26 cellular contexts compared by ENCODE assay signal in the genomic region with DNA sequence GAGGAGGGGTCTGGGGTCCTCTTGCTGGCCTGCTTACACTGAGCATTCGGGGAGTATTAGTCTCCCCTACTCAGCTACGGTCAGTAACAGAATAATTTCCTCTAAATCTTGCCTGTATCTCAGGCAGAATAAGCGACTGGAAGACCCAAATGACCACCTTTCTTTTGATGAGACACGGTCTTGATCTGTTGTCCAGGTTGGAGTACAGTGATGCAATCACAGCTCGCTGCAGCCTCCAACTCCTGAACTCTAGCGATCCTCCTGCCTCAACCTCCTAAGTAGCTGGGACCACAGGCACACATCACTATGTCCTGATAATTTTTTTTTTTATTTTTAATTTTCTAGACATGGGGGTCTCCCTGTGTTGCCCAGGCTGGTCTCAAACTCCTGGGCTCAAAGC. TPM values are rescaled to one million over a fixed set of nuclear protein-coding genes. Genes with fewer than 3 reads are reported as not detected.
DNase-seq lines count a peak whose midpoint lies in the region; ATAC-seq, FAIRE-seq and TF ChIP-seq lines count a peak whose summit lies in the region.
"Had no signal": no experiment of that assay in that cellular context is flagged by ENCODE, and none has a peak within 500 bp of the region (broad histone marks: within the 10 kb centered on the region; RNA-seq: fewer than 3 reads in every experiment).

No MANE protein-coding gene starts in this region.

- H3K36me3 ChIP-seq in CD8-positive, alpha-beta memory T cell (ENCODE audit: insufficient read depth, low read length): no peaks in the 10 kb centered on the region
- H3K36me3 ChIP-seq in osteoblast (ENCODE audit: insufficient read depth, low read length): no peaks in the 10 kb centered on the region
- H3K36me3 ChIP-seq in upper lobe of left lung: no peaks in the 10 kb centered on the region
- H3K36me3 ChIP-seq: BE2C had no signal

- H3K4me3 ChIP-seq in CD8-positive, alpha-beta memory T cell (ENCODE audit: low read length): no peak overlapping the region
- no peak overlapping the region for H3K4me3 ChIP-seq in osteoblast (ENCODE audit: insufficient read depth, low read length)
- H3K4me3 ChIP-seq in upper lobe of left lung: no peak overlapping the region
- H3K4me3 ChIP-seq: GM23248, PC-9 had no signal

- H3K27ac ChIP-seq in CD8-positive, alpha-beta memory T cell (ENCODE audit: low read depth, low read length): peak overlapping the region; percentile 1
- no peak overlapping the region for H3K27ac ChIP-seq in osteoblast (ENCODE audit: low read depth, low read length)
- H3K27ac ChIP-seq in upper lobe of left lung: peak overlapping the region; percentile 40 to 76 (median 59)
- H3K27ac ChIP-seq: GM23248, PC-9 had no signal

- peaks cover 5 to 21% of the 10 kb centered on the region in 2 donors for H3K27me3 Mint-ChIP-seq in CD8-positive, alpha-beta memory T cell
- peaks cover 38% of the 10 kb centered on the region for H3K27me3 Mint-ChIP-seq in dendritic cell treated with granulocyte-macrophage colony-stimulating factor and Interleukin-4, amounts not matched to agents 40 ng/mL and 50 ng/mL, for 4 days
- peaks cover 12% of the 10 kb centered on the region for H3K27me3 Mint-ChIP-seq in activated T-helper 1 cell treated with anti-CD3 and anti-CD28 coated beads, Interleukin-12 subunit alpha, Interleukin-12 subunit beta, Interleukin-2, Interleukin-4 antibody, amounts not matched to agents 30 ng/mL and 10 ng/mL and 1 ng/mL, durations not matched to agents 14 hours and 24 hours and 36 hours (ENCODE audit: insufficient read depth)

- TF ChIP-seq POLR2A in upper lobe of left lung (IDR thresholded peaks at IDR 0.05) (no peak), H54 (IDR thresholded peaks at IDR 0.05; ENCODE audit: low read depth, low read length) (no peak)

- H3K9me3 ChIP-seq in CD8-positive, alpha-beta memory T cell (ENCODE audit: low read length): no peaks in the 10 kb centered on the region
- no peaks in the 10 kb centered on the region for H3K9me3 ChIP-seq in osteoblast (ENCODE audit: low read depth, low read length)
- no peaks in the 10 kb centered on the region for H3K9me3 ChIP-seq in upper lobe of left lung
- H3K9me3 ChIP-seq: BE2C, Caco-2 had no signal

- no peaks in the 10 kb centered on the region for H3K27me3 ChIP-seq in CD8-positive, alpha-beta memory T cell (ENCODE audit: insufficient read depth, low read length, poor library complexity, severe bottlenecking)
- H3K27me3 ChIP-seq in osteoblast (ENCODE audit: insufficient read depth, low read length): peaks cover 10% of the 10 kb centered on the region
- H3K27me3 ChIP-seq in upper lobe of left lung: no peaks in the 10 kb centered on the region

- H3K4me1 Mint-ChIP-seq in CD8-positive, alpha-beta memory T cell: no peaks in the 10 kb centered on the region
- H3K4me1 Mint-ChIP-seq in dendritic cell treated with granulocyte-macrophage colony-stimulating factor and Interleukin-4, amounts not matched to agents 40 ng/mL and 50 ng/mL, for 4 days (ENCODE audit: low read depth): peaks cover 54% of the 10 kb centered on the region
- H3K4me1 Mint-ChIP-seq in activated T-helper 1 cell treated with anti-CD3 and anti-CD28 coated beads, Interleukin-12 subunit alpha, Interleukin-12 subunit beta, Interleukin-2, Interleukin-4 antibody, amounts not matched to agents 30 ng/mL and 10 ng/mL and 1 ng/mL, durations not matched to agents 14 hours and 24 hours and 36 hours (ENCODE audit: low read depth): no peaks in the 10 kb centered on the region

- intact Hi-C loops in dendritic cell treated with granulocyte-macrophage colony-stimulating factor and Interleukin-4, amounts not matched to agents 40 ng/mL and 50 ng/mL, for 4 days (cut with micrococcal nuclease): loop anchor here (5.0 to 10.0 kb wide), 2 partner anchors 48 to 81 kb away; a partner anchor contains a TSS
- intact Hi-C loops in activated T-helper 1 cell treated with anti-CD3 and anti-CD28 coated beads, Interleukin-12 subunit alpha, Interleukin-12 subunit beta, Interleukin-2, Interleukin-4 antibody, amounts not matched to agents 30 ng/mL and 10 ng/mL and 1 ng/mL, durations not matched to agents 14 hours and 24 hours and 36 hours (cut with micrococcal nuclease): no loop called here

- H3K4me1 ChIP-seq in CD8-positive, alpha-beta memory T cell (ENCODE audit: insufficient read depth, low read length): no peaks in the 10 kb centered on the region
- H3K4me1 ChIP-seq in osteoblast (ENCODE audit: insufficient read depth, low read length) (peaks cover 4% of the 10 kb centered on the region), upper lobe of left lung (peaks cover 0 to 7% (median 4%) of the 10 kb centered on the region in 4 donors)
- H3K4me1 ChIP-seq: BE2C, Caco-2 had no signal

- DNase-seq in CD8-positive, alpha-beta memory T cell: no peak
- peak; percentile 83 for DNase-seq in osteoblast (ENCODE audit: insufficient read length, low spot score, missing footprints)
- no peak for DNase-seq in upper lobe of left lung
- no peak for DNase-seq in activated T-helper 1 cell treated with anti-CD3 and anti-CD28 coated beads, Interleukin-12 subunit alpha, Interleukin-12 subunit beta, Interleukin-2, Interleukin-4 antibody, amounts not matched to agents 30 ng/mL and 10 ng/mL and 1 ng/mL, durations not matched to agents 14 hours and 24 hours and 36 hours (ENCODE audit: low spot score)
- DNase-seq in SIG-M5 (lab: John Stamatoyannopoulos, UW): no peak
- DNase-seq in H54 (ENCODE audit: insufficient read length, low spot score): no peak
- DNase-seq: BE2C; Caco-2; CD4-positive, CD25-positive, alpha-beta regulatory T cell; DMS 273 treated with DMSO at 0.1 percent for 48 hours; DMS79 treated with DMSO at 0.1 percent for 48 hours; GM23248; HCEC 1CT; NCI-H1105; NCI-H146; NCI-H2029; NCI-H226; NCI-H510A treated with DMSO at 0.1 percent for 48 hours; NCI-H748 treated with DMSO at 0.1 percent for 48 hours; PC-9; RPMI8226; SHP77 treated with DMSO at 0.1 percent for 48 hours had no signal

- H3K79me2 ChIP-seq in osteoblast (ENCODE audit: insufficient read depth, low read length): no peaks in the 10 kb centered on the region

- H4K20me1 ChIP-seq in osteoblast (ENCODE audit: insufficient read depth, low read length): no peaks in the 10 kb centered on the region

- no peak overlapping the region for H3K4me3 Mint-ChIP-seq in CD8-positive, alpha-beta memory T cell
- peak overlapping the region; percentile 43 for H3K4me3 Mint-ChIP-seq in dendritic cell treated with granulocyte-macrophage colony-stimulating factor and Interleukin-4, amounts not matched to agents 40 ng/mL and 50 ng/mL, for 4 days
- no peak overlapping the region for H3K4me3 Mint-ChIP-seq in activated T-helper 1 cell treated with anti-CD3 and anti-CD28 coated beads, Interleukin-12 subunit alpha, Interleukin-12 subunit beta, Interleukin-2, Interleukin-4 antibody, amounts not matched to agents 30 ng/mL and 10 ng/mL and 1 ng/mL, durations not matched to agents 14 hours and 24 hours and 36 hours
- H3K4me3 Mint-ChIP-seq: CD4-positive, CD25-positive, alpha-beta regulatory T cell had no signal

- no peak for ATAC-seq in upper lobe of left lung (ENCODE audit: low FRiP score in 2 of 2)
- ATAC-seq: SK-N-SH treated with all-trans-retinoic acid at 6 μM for 48 hours had no signal

- H3K9me3 Mint-ChIP-seq in CD8-positive, alpha-beta memory T cell: no peaks in the 10 kb centered on the region
- no peaks in the 10 kb centered on the region for H3K9me3 Mint-ChIP-seq in dendritic cell treated with granulocyte-macrophage colony-stimulating factor and Interleukin-4, amounts not matched to agents 40 ng/mL and 50 ng/mL, for 4 days
- H3K9me3 Mint-ChIP-seq in activated T-helper 1 cell treated with anti-CD3 and anti-CD28 coated beads, Interleukin-12 subunit alpha, Interleukin-12 subunit beta, Interleukin-2, Interleukin-4 antibody, amounts not matched to agents 30 ng/mL and 10 ng/mL and 1 ng/mL, durations not matched to agents 14 hours and 24 hours and 36 hours: no peaks in the 10 kb centered on the region
- H3K9me3 Mint-ChIP-seq: CD4-positive, CD25-positive, alpha-beta regulatory T cell had no signal

- no peak for TF ChIP-seq EP300 in upper lobe of left lung (IDR thresholded peaks at IDR 0.05)

- H3K27ac Mint-ChIP-seq in CD8-positive, alpha-beta memory T cell: no peak overlapping the region
- H3K27ac Mint-ChIP-seq in dendritic cell treated with granulocyte-macrophage colony-stimulating factor and Interleukin-4, amounts not matched to agents 40 ng/mL and 50 ng/mL, for 4 days: peak overlapping the region; percentile 82
- no peak overlapping the region for H3K27ac Mint-ChIP-seq in activated T-helper 1 cell treated with anti-CD3 and anti-CD28 coated beads, Interleukin-12 subunit alpha, Interleukin-12 subunit beta, Interleukin-2, Interleukin-4 antibody, amounts not matched to agents 30 ng/mL and 10 ng/mL and 1 ng/mL, durations not matched to agents 14 hours and 24 hours and 36 hours
- H3K27ac Mint-ChIP-seq: CD4-positive, CD25-positive, alpha-beta regulatory T cell had no signal

- no peaks in the 10 kb centered on the region for H3K36me3 Mint-ChIP-seq in CD8-positive, alpha-beta memory T cell
- no peaks in the 10 kb centered on the region for H3K36me3 Mint-ChIP-seq in dendritic cell treated with granulocyte-macrophage colony-stimulating factor and Interleukin-4, amounts not matched to agents 40 ng/mL and 50 ng/mL, for 4 days (ENCODE audit: low read depth)
- H3K36me3 Mint-ChIP-seq in activated T-helper 1 cell treated with anti-CD3 and anti-CD28 coated beads, Interleukin-12 subunit alpha, Interleukin-12 subunit beta, Interleukin-2, Interleukin-4 antibody, amounts not matched to agents 30 ng/mL and 10 ng/mL and 1 ng/mL, durations not matched to agents 14 hours and 24 hours and 36 hours (ENCODE audit: low read depth): no peaks in the 10 kb centered on the region
- H3K36me3 Mint-ChIP-seq: CD4-positive, CD25-positive, alpha-beta regulatory T cell had no signal

- CTCF ChIA-PET in CD8-positive, alpha-beta memory T cell (lab: Charles Lee): no interaction called here

- FAIRE-seq in H54 (lab: Jason Lieb, UNC): no peak

- TF ChIP-seq CTCF in osteoblast (IDR thresholded peaks at IDR 0.05; ENCODE audit: extremely low read depth, low read depth, low read length) (no peak), upper lobe of left lung (IDR thresholded peaks at IDR 0.05) (no peak)

- H3K4me2 ChIP-seq in osteoblast (ENCODE audit: insufficient read depth, low read length): no peak overlapping the region
- H3K4me2 ChIP-seq: PC-9 had no signal

- 85 to 89% methylated on average over 6 of the region's 6 CpGs for WGBS in upper lobe of left lung, 2 donors

- H2AFZ ChIP-seq in osteoblast (ENCODE audit: low read length): no peak overlapping the region
- H2AFZ ChIP-seq: GM23248, PC-9 had no signal

- POLR2A ChIA-PET in CD8-positive, alpha-beta memory T cell (lab: Charles Lee): no interaction called here

RNA-seq across cellular contexts. Expression of a gene that starts 17.2 kb away (rescaled TPM):
- not detected for total RNA-seq in CD8-positive, alpha-beta memory T cell
- polyA plus RNA-seq in CD8-positive, alpha-beta memory T cell: not detected
- not detected in 2 replicates for total RNA-seq in osteoblast
- total RNA-seq in upper lobe of left lung: 1 to 10 TPM in 4 of 6 donors, not detected in 2; 1.4 to 7.6 (median 2.7) TPM
- total RNA-seq in activated T-helper 1 cell treated with anti-CD3 and anti-CD28 coated beads, Interleukin-12 subunit alpha, Interleukin-12 subunit beta, Interleukin-2, Interleukin-4 antibody, amounts not matched to agents 30 ng/mL and 10 ng/mL and 1 ng/mL, durations not matched to agents 14 hours and 24 hours and 36 hours: not detected in 2 replicates
- total RNA-seq: A673; Caco-2; CD4-positive, CD25-positive, alpha-beta regulatory T cell; GM23248; HT1080; PC-9 had no signal
- polyA plus RNA-seq: CD4-positive, CD25-positive, alpha-beta regulatory T cell; GM23248 had no signal

RNA-seq across cellular contexts. Expression of a gene that starts 24.4 kb away (rescaled TPM):
- total RNA-seq in CD8-positive, alpha-beta memory T cell: not detected
- polyA plus RNA-seq in CD8-positive, alpha-beta memory T cell: not detected
- total RNA-seq in osteoblast (1.1 and 1.5 TPM in 2 replicates), upper lobe of left lung (1 to 10 TPM in 1 of 6 donors, under 1 TPM in 1, not detected in 4; 0.71 to 3.6 TPM)
- total RNA-seq in activated T-helper 1 cell treated with anti-CD3 and anti-CD28 coated beads, Interleukin-12 subunit alpha, Interleukin-12 subunit beta, Interleukin-2, Interleukin-4 antibody, amounts not matched to agents 30 ng/mL and 10 ng/mL and 1 ng/mL, durations not matched to agents 14 hours and 24 hours and 36 hours: not detected in 2 replicates
- total RNA-seq: Caco-2; CD4-positive, CD25-positive, alpha-beta regulatory T cell; GM23248; HT1080; PC-9 had no signal
- polyA plus RNA-seq: CD4-positive, CD25-positive, alpha-beta regulatory T cell had no signal

RNA-seq across cellular contexts. Expression of a gene that starts 57.7 kb away (rescaled TPM):
- 1 to 10 TPM; 6.7 to 7.4 TPM for total RNA-seq in CD8-positive, alpha-beta memory T cell
- 6.1 TPM for polyA plus RNA-seq in CD8-positive, alpha-beta memory T cell
- total RNA-seq in osteoblast (24.2 and 25.7 TPM in 2 replicates), upper lobe of left lung (10 to 100 TPM; 43.9 to 66.0 (median 55.2) TPM)
- 2.3 and 3.3 TPM in 2 replicates for total RNA-seq in activated T-helper 1 cell treated with anti-CD3 and anti-CD28 coated beads, Interleukin-12 subunit alpha, Interleukin-12 subunit beta, Interleukin-2, Interleukin-4 antibody, amounts not matched to agents 30 ng/mL and 10 ng/mL and 1 ng/mL, durations not matched to agents 14 hours and 24 hours and 36 hours
